Comparison of ENCODE assay signal across 7 cellular contexts in genomic region chr1:21938791-21939538, GRCh38. TPM values are rescaled to one million over a fixed set of nuclear protein-coding genes. Genes with fewer than 3 reads are reported as not detected.
A peak's percentile ranks its signal among the peaks of the same experiment; 100 is the strongest.
DNase-seq lines count a peak whose midpoint lies in the region; ATAC-seq and TF ChIP-seq lines count a peak whose summit lies in the region.

No MANE protein-coding gene starts in this region.

- H3K27ac ChIP-seq in Peyer's patch (peak overlapping the region; percentile 5 to 86 (median 34)), liver (ENCODE audit: low read depth in 1 of 2, low read length in 2 of 2) (peak overlapping the region; percentile 1 to 33)

- H3K27ac Mint-ChIP-seq in stimulated activated naive B cell treated with anti-CD40 and anti-IgM and Interleukin-4, amounts not matched to agents 10 μg/mL and 1 μg/mL and 100 μg/mL, for 72 hours = no peak overlapping the region

- no peak for DNase-seq in Peyer's patch
- peak; percentile 59 for DNase-seq in astrocyte of the hippocampus (ENCODE audit: low read depth, low spot score)
- DNase-seq in stimulated activated naive B cell treated with anti-CD40 and anti-IgM and Interleukin-4, amounts not matched to agents 10 μg/mL and 1 μg/mL and 100 μg/mL, for 72 hours = no peak
- no peak for DNase-seq in G401 (ENCODE audit: low spot score)
- no peak for DNase-seq in NCI-H2081 treated with DMSO at 0.1 percent for 48 hours (lab: John Stamatoyannopoulos, UW)

- TF ChIP-seq CTCF in Peyer's patch (IDR thresholded peaks at IDR 0.05) (no peak), liver (IDR thresholded peaks at IDR 0.05; ENCODE audit: low read depth, low read length, missing input control) (no peak)

- WGBS in liver = 76% methylated on average over 10 of the region's 10 CpGs

- H3K27me3 ChIP-seq in Peyer's patch = no peaks in the 10 kb centered on the region
- no peaks in the 10 kb centered on the region for H3K27me3 ChIP-seq in liver (ENCODE audit: control insufficient read depth in 4 of 4, insufficient read depth in 4 of 4, low read length in 3 of 4)

- H3K9ac ChIP-seq in liver (ENCODE audit: low read depth in 1 of 2, low read length in 2 of 2) = no peak overlapping the region

- TF ChIP-seq RAD21 in liver (IDR thresholded peaks at IDR 0.05) = no peak

- in situ Hi-C loops in G401 (cut with HindIII; ENCODE audit: low sequenced_read_pairs) = no loop called here

- no peak for ATAC-seq in stimulated activated naive B cell treated with anti-CD40 and anti-IgM and Interleukin-4, amounts not matched to agents 10 μg/mL and 1 μg/mL and 100 μg/mL, for 72 hours (replicated peaks)
- ATAC-seq in HG02885 (IDR thresholded peaks at IDR 0.05; ENCODE audit: poor library complexity, unreplicated experiment) = no peak

- H3K9me3 ChIP-seq in Peyer's patch = no peaks in the 10 kb centered on the region
- H3K9me3 ChIP-seq in liver (ENCODE audit: control insufficient read depth in 4 of 4, low read length in 3 of 4) = no peaks in the 10 kb centered on the region

- H3K36me3 ChIP-seq in Peyer's patch (no peaks in the 10 kb centered on the region), liver (ENCODE audit: control insufficient read depth in 4 of 4, insufficient read depth in 3 of 4, low read depth in 1 of 4, low read length in 3 of 4) (no peaks in the 10 kb centered on the region)

- peak overlapping the region; percentile 43 to 65 for H3K4me3 Mint-ChIP-seq in stimulated activated naive B cell treated with anti-CD40 and anti-IgM and Interleukin-4, amounts not matched to agents 10 μg/mL and 1 μg/mL and 100 μg/mL, for 72 hours

- H3K4me1 ChIP-seq in Peyer's patch (peaks cover 0 to 47% (median 2%) of the 10 kb centered on the region in 4 donors), liver (ENCODE audit: control insufficient read depth in 4 of 4, insufficient read depth in 4 of 4, low read length in 3 of 4) (peaks cover 0 to 12% (median 5%) of the 10 kb centered on the region in 4 donors)

- H3K36me3 Mint-ChIP-seq in stimulated activated naive B cell treated with anti-CD40 and anti-IgM and Interleukin-4, amounts not matched to agents 10 μg/mL and 1 μg/mL and 100 μg/mL, for 72 hours = no peaks in the 10 kb centered on the region

- peaks cover 23 to 34% of the 10 kb centered on the region in 2 donors for H3K27me3 Mint-ChIP-seq in stimulated activated naive B cell treated with anti-CD40 and anti-IgM and Interleukin-4, amounts not matched to agents 10 μg/mL and 1 μg/mL and 100 μg/mL, for 72 hours

- no peaks in the 10 kb centered on the region for H3K9me3 Mint-ChIP-seq in stimulated activated naive B cell treated with anti-CD40 and anti-IgM and Interleukin-4, amounts not matched to agents 10 μg/mL and 1 μg/mL and 100 μg/mL, for 72 hours

- H3K4me3 ChIP-seq in Peyer's patch (no peak overlapping the region), liver (ENCODE audit: low read depth in 1 of 3, low read length in 3 of 3) (no peak overlapping the region)

- TF ChIP-seq POLR2A in Peyer's patch (IDR thresholded peaks at IDR 0.05) = no peak

- H3K4me1 Mint-ChIP-seq in stimulated activated naive B cell treated with anti-CD40 and anti-IgM and Interleukin-4, amounts not matched to agents 10 μg/mL and 1 μg/mL and 100 μg/mL, for 72 hours = peaks cover 20 to 32% of the 10 kb centered on the region in 2 donors

TF ChIP-seq in liver, 16 proteins besides CTCF, POLR2A, EP300 and RAD21:
- TF ChIP-seq MAX (IDR thresholded peaks at IDR 0.05) (no peak), ZBTB33 (IDR thresholded peaks at IDR 0.05) (no peak), YY1 (IDR thresholded peaks at IDR 0.05) (no peak)

RNA-seq across cellular contexts. Expression of gene HSPG2, which starts 1.9 kb away (rescaled TPM):
- 100 to 1,000 TPM in 3 of 4 donors, 10 to 100 TPM in 1; 68.7 to 199 (median 122) TPM for total RNA-seq in Peyer's patch
- 10 to 100 TPM; 26.8 to 43.9 TPM for total RNA-seq in liver
- polyA plus RNA-seq in liver = 10 to 100 TPM in 1 of 2 donors, 1 to 10 TPM in 1; 5.6 to 21.0 TPM
- total RNA-seq in G401 (2014; rRNA removed; shearing (Covaris generic)) = 11.9 and 14.4 TPM in 2 replicates

RNA-seq across cellular contexts. Expression of gene CELA3B, which starts 37.9 kb away (rescaled TPM):
- total RNA-seq in Peyer's patch = not detected
- not detected for total RNA-seq in liver
- polyA plus RNA-seq in liver = not detected
- total RNA-seq in G401 (2014; rRNA removed; shearing (Covaris generic)) = not detected in 2 replicates
